ENCODE assay signal across 11 cellular contexts in genomic region chr3:46753127-46753526, GRCh38. TPM values are rescaled to one million over a fixed set of nuclear protein-coding genes. Genes with fewer than 3 reads are reported as not detected.
DNase-seq lines count a peak whose midpoint lies in the region; ATAC-seq, FAIRE-seq and TF ChIP-seq lines count a peak whose summit lies in the region.
"Not testable (repeated sequence)": the region's sequence is repeated elsewhere in the genome, so short reads cannot be mapped to it uniquely, and the experiment has no call there.
"Had no signal": no experiment of that assay in that cellular context is flagged by ENCODE, and none has a peak within 500 bp of the region (broad histone marks: within the 10 kb centered on the region; RNA-seq: fewer than 3 reads in every experiment).

No MANE protein-coding gene starts in this region.

- not testable (repeated sequence) for TF ChIP-seq POLR2A in GM12891 (IDR thresholded peaks at IDR 0.05; ENCODE audit: low read depth, low read length)

- peak overlapping the region; percentile 43; the same call in 1 of the 2 replicates for H3K27ac ChIP-seq in MM.1S (ENCODE audit: low read length)

- TF ChIP-seq CTCF in MM.1S (IDR thresholded peaks at IDR 0.05; ENCODE audit: low read length) = not testable (repeated sequence)

- not testable (repeated sequence) for H2AFZ ChIP-seq in MM.1S (ENCODE audit: low read length)

- H3K9me3 Mint-ChIP-seq in activated CD4-positive, alpha-beta T cell treated with anti-CD3 and anti-CD28 coated beads, Interleukin-2, amount 10 ng/mL, durations not matched to agents 7 days and 5 days; activated T-cell treated with anti-CD3 and anti-CD28 coated beads, Interleukin-2, amount 50 U/mL, for 4 hours; activated naive CD8-positive, alpha-beta T cell treated with anti-CD3 and anti-CD28 coated beads for 36 hours; stimulated activated naive CD8-positive, alpha-beta T cell treated with anti-CD3 and anti-CD28 coated beads, Interleukin-15, amount 100 ng/mL, for 72 hours: not testable (repeated sequence)

- H3K36me3 Mint-ChIP-seq in activated CD4-positive, alpha-beta T cell treated with anti-CD3 and anti-CD28 coated beads, Interleukin-2, amount 10 ng/mL, durations not matched to agents 7 days and 5 days (ENCODE audit: low read depth); activated T-cell treated with anti-CD3 and anti-CD28 coated beads, Interleukin-2, amount 50 U/mL, for 4 hours (ENCODE audit: insufficient read depth); activated naive CD8-positive, alpha-beta T cell treated with anti-CD3 and anti-CD28 coated beads for 36 hours: not testable (repeated sequence)

- not testable (repeated sequence) for H3K4me3 ChIP-seq in MM.1S (ENCODE audit: low read length)

- CTCF ChIA-PET in activated CD4-positive, alpha-beta T cell treated with anti-CD3 and anti-CD28 coated beads, Interleukin-2, amount 10 ng/mL, durations not matched to agents 7 days and 5 days (lab: Charles Lee) = interaction anchor here (1.3 kb wide), 1 partner anchor 156 kb away, joined by 3 read pairs; no protein-coding TSS in a partner anchor

- POLR2A ChIA-PET in activated CD4-positive, alpha-beta T cell treated with anti-CD3 and anti-CD28 coated beads, Interleukin-2, amount 10 ng/mL, durations not matched to agents 7 days and 5 days (lab: Charles Lee) = not testable (repeated sequence)

- peaks cover 11% of the 10 kb centered on the region for H3K4me1 ChIP-seq in MM.1S (ENCODE audit: low read length)

- not testable (repeated sequence) for H4K20me1 ChIP-seq in MM.1S (ENCODE audit: insufficient read depth, low read length)

- H3K27me3 ChIP-seq in MM.1S (replicated peaks; ENCODE audit: insufficient read depth, low read length) = not testable (repeated sequence)

- not testable (repeated sequence) for DNase-seq in GM12891 (ENCODE audit: insufficient read length, low spot score); GM19239 (ENCODE audit: insufficient read length, low spot score); activated T-cell treated with anti-CD3 and anti-CD28 coated beads, Interleukin-2, amount 50 U/mL, for 4 hours; stimulated activated naive CD8-positive, alpha-beta T cell treated with anti-CD3 and anti-CD28 coated beads, Interleukin-15, amount 100 ng/mL, for 72 hours
- DNase-seq in MM.1S = peak; percentile 91
- DNase-seq in activated CD4-positive, alpha-beta T cell treated with anti-CD3 and anti-CD28 coated beads, Interleukin-2, amount 10 ng/mL, durations not matched to agents 7 days and 5 days = peak; percentile 62
- peak; percentile 24 for DNase-seq in activated naive CD8-positive, alpha-beta T cell treated with anti-CD3 and anti-CD28 coated beads for 36 hours
- DNase-seq in stimulated activated CD4-positive, alpha-beta T cell treated with anti-CD3 and anti-CD28 coated beads, Interleukin-12 subunit alpha, Interleukin-12 subunit beta, amount 100 ng/mL, for 48 hours (ENCODE audit: low read depth in 2 of 3, low spot score in 1 of 3) = peak in 2 of 3 donors; percentile 8 to 9

- FAIRE-seq in GM12891 (lab: Jason Lieb, UNC) (peak; percentile 84), GM19239 (lab: Jason Lieb, UNC) (peak; percentile 74)

- not testable (repeated sequence) for H3K9me2 ChIP-seq in MM.1S (replicated peaks; ENCODE audit: insufficient read depth, low read length)

- not testable (repeated sequence) for H3K27ac Mint-ChIP-seq in activated CD4-positive, alpha-beta T cell treated with anti-CD3 and anti-CD28 coated beads, Interleukin-2, amount 10 ng/mL, durations not matched to agents 7 days and 5 days; activated naive CD8-positive, alpha-beta T cell treated with anti-CD3 and anti-CD28 coated beads for 36 hours; stimulated activated naive CD8-positive, alpha-beta T cell treated with anti-CD3 and anti-CD28 coated beads, Interleukin-15, amount 100 ng/mL, for 72 hours

- H3K4me2 ChIP-seq in MM.1S (ENCODE audit: low read depth, low read length) = 0 out of 2 replicates have a peak overlapping the region, but pooled peaks have one; percentile 16

- not testable (repeated sequence) for H3K4me3 Mint-ChIP-seq in activated CD4-positive, alpha-beta T cell treated with anti-CD3 and anti-CD28 coated beads, Interleukin-2, amount 10 ng/mL, durations not matched to agents 7 days and 5 days; activated T-cell treated with anti-CD3 and anti-CD28 coated beads, Interleukin-2, amount 50 U/mL, for 4 hours; activated naive CD8-positive, alpha-beta T cell treated with anti-CD3 and anti-CD28 coated beads for 36 hours; stimulated activated naive CD8-positive, alpha-beta T cell treated with anti-CD3 and anti-CD28 coated beads, Interleukin-15, amount 100 ng/mL, for 72 hours

- not testable (repeated sequence) for H3K4me1 Mint-ChIP-seq in activated CD4-positive, alpha-beta T cell treated with anti-CD3 and anti-CD28 coated beads, Interleukin-2, amount 10 ng/mL, durations not matched to agents 7 days and 5 days; activated T-cell treated with anti-CD3 and anti-CD28 coated beads, Interleukin-2, amount 50 U/mL, for 4 hours (ENCODE audit: low read depth); activated naive CD8-positive, alpha-beta T cell treated with anti-CD3 and anti-CD28 coated beads for 36 hours; stimulated activated naive CD8-positive, alpha-beta T cell treated with anti-CD3 and anti-CD28 coated beads, Interleukin-15, amount 100 ng/mL, for 72 hours

- not testable (repeated sequence) for H3K27me3 Mint-ChIP-seq in activated CD4-positive, alpha-beta T cell treated with anti-CD3 and anti-CD28 coated beads, Interleukin-2, amount 10 ng/mL, durations not matched to agents 7 days and 5 days; activated T-cell treated with anti-CD3 and anti-CD28 coated beads, Interleukin-2, amount 50 U/mL, for 4 hours (ENCODE audit: low read depth); activated naive CD8-positive, alpha-beta T cell treated with anti-CD3 and anti-CD28 coated beads for 36 hours; stimulated activated naive CD8-positive, alpha-beta T cell treated with anti-CD3 and anti-CD28 coated beads, Interleukin-15, amount 100 ng/mL, for 72 hours

- H3F3A ChIP-seq in MM.1S (ENCODE audit: insufficient read depth, low read length) = not testable (repeated sequence)

- not testable (repeated sequence) for H3K9me3 ChIP-seq in MM.1S (replicated peaks; ENCODE audit: insufficient read depth, low read length)

- not testable (repeated sequence) for H3K36me3 ChIP-seq in MM.1S (replicated peaks; ENCODE audit: insufficient read depth, low read length)

- not testable (repeated sequence) for H3K79me2 ChIP-seq in MM.1S (ENCODE audit: low read length)

- ATAC-seq in activated T-cell treated with anti-CD3 and anti-CD28 coated beads, Interleukin-2, amount 50 U/mL, for 4 hours = peak; percentile 79 to 96
- peak; percentile 83 for ATAC-seq in stimulated activated naive CD8-positive, alpha-beta T cell treated with anti-CD3 and anti-CD28 coated beads, Interleukin-15, amount 100 ng/mL, for 72 hours

- not testable (repeated sequence) for H3K9ac ChIP-seq in MM.1S (ENCODE audit: low read length)

RNA-seq across cellular contexts. Expression of gene PRSS50, which starts 35.5 kb away (rescaled TPM):
- polyA plus RNA-seq in GM12891 (2012; ENCODE audit: low read depth, missing spikeins) = not detected
- not detected for total RNA-seq in activated CD4-positive, alpha-beta T cell treated with anti-CD3 and anti-CD28 coated beads, Interleukin-2, amount 10 ng/mL, durations not matched to agents 7 days and 5 days
- not detected for total RNA-seq in activated T-cell treated with anti-CD3 and anti-CD28 coated beads, Interleukin-2, amount 50 U/mL, for 4 hours
- not detected for total RNA-seq in activated naive CD8-positive, alpha-beta T cell treated with anti-CD3 and anti-CD28 coated beads for 36 hours
- total RNA-seq: IMR-90, MCF 10A, RPMI7951 had no signal
- polyA plus RNA-seq: IMR-90 had no signal

RNA-seq across cellular contexts. Expression of gene TMIE, which starts 51.9 kb away (rescaled TPM):
- polyA plus RNA-seq in GM12891 (2012; ENCODE audit: low read depth, missing spikeins) = not detected
- total RNA-seq in activated CD4-positive, alpha-beta T cell treated with anti-CD3 and anti-CD28 coated beads, Interleukin-2, amount 10 ng/mL, durations not matched to agents 7 days and 5 days = 1 to 10 TPM; 1.2 to 1.6 TPM
- under 1 TPM; 0.16 to 0.71 (median 0.40) TPM for total RNA-seq in activated T-cell treated with anti-CD3 and anti-CD28 coated beads, Interleukin-2, amount 50 U/mL, for 4 hours
- under 1 TPM; 0.41 to 0.42 TPM for total RNA-seq in activated naive CD8-positive, alpha-beta T cell treated with anti-CD3 and anti-CD28 coated beads for 36 hours
- total RNA-seq: IMR-90, RPMI7951 had no signal

RNA-seq across cellular contexts. Expression of gene ALS2CL, which starts 59.6 kb away (rescaled TPM):
- 0.04 TPM for polyA plus RNA-seq in GM12891 (2012; ENCODE audit: low read depth, missing spikeins)
- 10 to 100 TPM; 15.5 to 16.6 TPM for total RNA-seq in activated CD4-positive, alpha-beta T cell treated with anti-CD3 and anti-CD28 coated beads, Interleukin-2, amount 10 ng/mL, durations not matched to agents 7 days and 5 days
- total RNA-seq in activated T-cell treated with anti-CD3 and anti-CD28 coated beads, Interleukin-2, amount 50 U/mL, for 4 hours = 1 to 10 TPM; 1.3 to 1.5 (median 1.4) TPM
- 1 to 10 TPM; 1.3 TPM for total RNA-seq in activated naive CD8-positive, alpha-beta T cell treated with anti-CD3 and anti-CD28 coated beads for 36 hours

Comparison
In these comparisons a context has a peak if more than half of its experiments do, and no peak if none do; other contexts are left out.
1. RNA of gene ALS2CL, which starts 59.6 kb away (total RNA-seq): 15.5 to 16.6 TPM in activated CD4-positive, alpha-beta T cell treated with anti-CD3 and anti-CD28 coated beads, Interleukin-2, amount 10 ng/mL, durations not matched to agents 7 days and 5 days; 1.3 to 1.5 TPM in activated T-cell treated with anti-CD3 and anti-CD28 coated beads, Interleukin-2, amount 50 U/mL, for 4 hours and 1.3 TPM in activated naive CD8-positive, alpha-beta T cell treated with anti-CD3 and anti-CD28 coated beads for 36 hours; every median in the first group is over 4 times any median in the second.